21 cellular contexts compared by ENCODE assay signal in the genomic region with DNA sequence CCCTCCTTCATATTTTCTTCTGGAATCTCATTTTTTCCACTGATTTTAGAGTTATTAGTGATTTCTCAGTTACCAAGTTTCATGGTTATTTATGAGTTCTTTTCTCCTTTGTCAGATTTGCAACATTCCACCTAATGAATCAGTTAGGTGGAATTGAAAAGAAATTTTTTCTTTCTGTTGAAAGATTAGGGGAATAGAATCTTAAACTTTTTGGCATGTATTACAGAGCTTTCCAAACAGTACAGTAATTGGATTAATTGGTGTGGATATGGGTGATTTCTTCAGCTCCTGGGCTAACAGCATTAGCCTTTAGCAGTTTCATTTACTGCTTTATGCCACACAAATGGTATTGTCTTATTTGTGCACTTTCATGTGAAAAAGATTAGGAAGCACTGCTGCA.
"Had no signal": no experiment of that assay in that cellular context is flagged by ENCODE, and none has a peak within 500 bp of the region (broad histone marks: within the 10 kb centered on the region; RNA-seq: fewer than 3 reads in every experiment).

No MANE protein-coding gene starts in this region.

- H3K27me3 Mint-ChIP-seq: activated CD4-positive, alpha-beta memory T cell treated with anti-CD3 and anti-CD28 coated beads, Interleukin-2, amount 10 ng/mL, durations not matched to agents 7 days and 5 days; activated naive CD8-positive, alpha-beta T cell treated with anti-CD3 and anti-CD28 coated beads, Interleukin-2, amount 50 U/mL, for 24 hours; naive thymus-derived CD8-positive, alpha-beta T cell; type B pancreatic cell had no signal

- ATAC-seq: activated naive CD8-positive, alpha-beta T cell treated with anti-CD3 and anti-CD28 coated beads, Interleukin-2, amount 50 U/mL, for 24 hours; activated T-cell treated with anti-CD3 and anti-CD28 coated beads, Interleukin-2, amount 50 U/mL, for 72 hours; body of pancreas; left cardiac atrium; naive thymus-derived CD8-positive, alpha-beta T cell; right lobe of liver; stimulated activated naive CD8-positive, alpha-beta T cell treated with anti-CD3 and anti-CD28 coated beads, Interleukin-15, Interleukin-2, amounts not matched to agents 100 U/mL and 50 U/mL, for 24 hours had no signal

- H3K27ac ChIP-seq: body of pancreas, neutrophil, prostate gland, right lobe of liver, suprapubic skin had no signal

- H3K27ac Mint-ChIP-seq: activated CD4-positive, alpha-beta memory T cell treated with anti-CD3 and anti-CD28 coated beads, Interleukin-2, amount 10 ng/mL, durations not matched to agents 7 days and 5 days; activated naive CD8-positive, alpha-beta T cell treated with anti-CD3 and anti-CD28 coated beads, Interleukin-2, amount 50 U/mL, for 24 hours; type B pancreatic cell had no signal

- H3K9me3 Mint-ChIP-seq: activated T-cell treated with anti-CD3 and anti-CD28 coated beads, Interleukin-2, amount 50 U/mL, for 72 hours had no signal

- H3K36me3 ChIP-seq: prostate gland, right lobe of liver, suprapubic skin had no signal

- H3K27me3 ChIP-seq: body of pancreas, neutrophil, right lobe of liver, suprapubic skin had no signal

- H3K4me1 ChIP-seq: prostate gland, right lobe of liver had no signal

- DNase-seq: activated CD4-positive, alpha-beta memory T cell treated with anti-CD3 and anti-CD28 coated beads, Interleukin-2, amount 10 ng/mL, durations not matched to agents 7 days and 5 days; activated CD8-positive, alpha-beta memory T cell treated with anti-CD3 and anti-CD28 coated beads, Interleukin-2, amount 50 U/mL, for 4 hours; activated naive CD8-positive, alpha-beta T cell treated with anti-CD3 and anti-CD28 coated beads, Interleukin-2, amount 50 U/mL, for 24 hours; activated T-cell treated with anti-CD3 and anti-CD28 coated beads, Interleukin-2, amount 50 U/mL, for 72 hours; body of pancreas; central memory CD4-positive, alpha-beta T cell; cortex of kidney; effector CD8-positive, alpha-beta T cell; hippocampal formation; left cardiac atrium; naive thymus-derived CD8-positive, alpha-beta T cell; right lobe of liver; stimulated activated CD4-positive, alpha-beta T cell treated with anti-CD3 and anti-CD28 coated beads, Interleukin-12 subunit alpha, Interleukin-12 subunit beta, amount 100 ng/mL, for 4 hours; stimulated activated CD4-positive, alpha-beta T cell treated with anti-CD3 and anti-CD28 coated beads, Interleukin-4, amount 100 ng/mL, for 1 hour; stimulated activated CD8-positive, alpha-beta memory T cell treated with anti-CD3 and anti-CD28 coated beads, Interleukin-4, amount 100 ng/mL, for 48 hours; stimulated activated naive CD8-positive, alpha-beta T cell treated with anti-CD3 and anti-CD28 coated beads, Interleukin-15, Interleukin-2, amounts not matched to agents 100 U/mL and 50 U/mL, for 24 hours had no signal

- H3K4me3 Mint-ChIP-seq: activated CD4-positive, alpha-beta memory T cell treated with anti-CD3 and anti-CD28 coated beads, Interleukin-2, amount 10 ng/mL, durations not matched to agents 7 days and 5 days; activated naive CD8-positive, alpha-beta T cell treated with anti-CD3 and anti-CD28 coated beads, Interleukin-2, amount 50 U/mL, for 24 hours; naive thymus-derived CD8-positive, alpha-beta T cell; type B pancreatic cell had no signal

- H3K4me3 ChIP-seq: body of pancreas, lung, prostate gland, right lobe of liver, suprapubic skin had no signal

- H3K9me3 ChIP-seq: body of pancreas, neutrophil, prostate gland, right lobe of liver, suprapubic skin had no signal
